12 cellular contexts compared by ENCODE assay signal in genomic region chr16:9012848-9013507, GRCh38. TPM values are rescaled to one million over a fixed set of nuclear protein-coding genes. Genes with fewer than 3 reads are reported as not detected.
DNase-seq lines count a peak whose midpoint lies in the region; ATAC-seq and TF ChIP-seq lines count a peak whose summit lies in the region.
"Had no signal": no experiment of that assay in that cellular context is flagged by ENCODE, and none has a peak within 500 bp of the region (broad histone marks: within the 10 kb centered on the region; RNA-seq: fewer than 3 reads in every experiment).

No MANE protein-coding gene starts in this region.

- peak overlapping the region; percentile 61 for H3K4me2 ChIP-seq in smooth muscle cell

- TF ChIP-seq CTCF in left ventricle myocardium inferior (IDR thresholded peaks at IDR 0.05; ENCODE audit: borderline replicate concordance) (peak; percentile 27), smooth muscle cell (IDR thresholded peaks at IDR 0.05; ENCODE audit: borderline replicate concordance, insufficient read depth, poor library complexity, severe bottlenecking) (peak; percentile 11), lower lobe of right lung (IDR thresholded peaks at IDR 0.05) (no peak)

- H3K9me3 Mint-ChIP-seq in activated naive CD8-positive, alpha-beta T cell treated with anti-CD3 and anti-CD28 coated beads, Interleukin-2, amount 50 U/mL, for 24 hours: peaks cover 7% of the 10 kb centered on the region
- H3K9me3 Mint-ChIP-seq in activated naive CD8-positive, alpha-beta T cell treated with anti-CD3 and anti-CD28 coated beads for 36 hours: peaks cover 6% of the 10 kb centered on the region

- peak; percentile 8 for DNase-seq in activated naive CD8-positive, alpha-beta T cell treated with anti-CD3 and anti-CD28 coated beads, Interleukin-2, amount 50 U/mL, for 24 hours
- DNase-seq in activated naive CD8-positive, alpha-beta T cell treated with anti-CD3 and anti-CD28 coated beads for 36 hours: no peak
- peak; percentile 74 to 89 for DNase-seq in NCI-H524 (lab: John Stamatoyannopoulos, UW)
- no peak for DNase-seq in left ventricle myocardium inferior
- DNase-seq in smooth muscle cell (lab: John Stamatoyannopoulos, UW; ENCODE audit: unreplicated experiment): no peak
- DNase-seq in lower lobe of right lung: no peak
- DNase-seq in posterior vena cava (ENCODE audit: low spot score): no peak
- DNase-seq in T1000 (lab: John Stamatoyannopoulos, UW): no peak
- DNase-seq: foreskin melanocyte, HCEC 1CT, NCI-H510A treated with DMSO at 0.1 percent for 48 hours had no signal

- WGBS in smooth muscle cell (ENCODE audit: low lambda C conversion rate): 28% methylated on average over 28 of the region's 28 CpGs

- H3K36me3 ChIP-seq in left ventricle myocardium inferior (no peaks in the 10 kb centered on the region), smooth muscle cell (ENCODE audit: low read depth) (no peaks in the 10 kb centered on the region), lower lobe of right lung (no peaks in the 10 kb centered on the region)

- peaks cover 20% of the 10 kb centered on the region for H3K27me3 Mint-ChIP-seq in activated naive CD8-positive, alpha-beta T cell treated with anti-CD3 and anti-CD28 coated beads, Interleukin-2, amount 50 U/mL, for 24 hours
- peaks cover 26% of the 10 kb centered on the region for H3K27me3 Mint-ChIP-seq in activated naive CD8-positive, alpha-beta T cell treated with anti-CD3 and anti-CD28 coated beads for 36 hours

- H3K27me3 ChIP-seq in left ventricle myocardium inferior (ENCODE audit: low read depth) (peaks cover 34% of the 10 kb centered on the region), smooth muscle cell (ENCODE audit: low read depth) (no peaks in the 10 kb centered on the region), lower lobe of right lung (ENCODE audit: low read depth) (peaks cover 9% of the 10 kb centered on the region)

- H3K4me1 Mint-ChIP-seq in activated naive CD8-positive, alpha-beta T cell treated with anti-CD3 and anti-CD28 coated beads, Interleukin-2, amount 50 U/mL, for 24 hours: peaks cover 5% of the 10 kb centered on the region
- H3K4me1 Mint-ChIP-seq in activated naive CD8-positive, alpha-beta T cell treated with anti-CD3 and anti-CD28 coated beads for 36 hours: peaks cover 6% of the 10 kb centered on the region

- H3K27ac ChIP-seq in left ventricle myocardium inferior (replicated peaks): no peak overlapping the region
- H3K27ac ChIP-seq in smooth muscle cell (ENCODE audit: low read depth): no peak overlapping the region
- H3K27ac ChIP-seq in lower lobe of right lung: no peak overlapping the region

- no peaks in the 10 kb centered on the region for H4K20me1 ChIP-seq in smooth muscle cell (ENCODE audit: low read depth)

- H3F3A ChIP-seq in smooth muscle cell (ENCODE audit: low read depth): no peaks in the 10 kb centered on the region

- no peak overlapping the region for H2AFZ ChIP-seq in smooth muscle cell (ENCODE audit: low read depth)

- no peak overlapping the region for H3K27ac Mint-ChIP-seq in activated naive CD8-positive, alpha-beta T cell treated with anti-CD3 and anti-CD28 coated beads, Interleukin-2, amount 50 U/mL, for 24 hours
- H3K27ac Mint-ChIP-seq in activated naive CD8-positive, alpha-beta T cell treated with anti-CD3 and anti-CD28 coated beads for 36 hours: no peak overlapping the region

- H3K79me2 ChIP-seq in smooth muscle cell (ENCODE audit: low read depth): no peaks in the 10 kb centered on the region

- intact Hi-C loops in left ventricle myocardium inferior (cut with micrococcal nuclease): no loop called here
- intact Hi-C loops in lower lobe of right lung (cut with DNase I): no loop called here
- intact Hi-C loops in posterior vena cava (cut with DNase I): no loop called here

- H3K36me3 Mint-ChIP-seq in activated naive CD8-positive, alpha-beta T cell treated with anti-CD3 and anti-CD28 coated beads, Interleukin-2, amount 50 U/mL, for 24 hours (ENCODE audit: low read depth): peaks cover 4% of the 10 kb centered on the region
- peaks cover 6% of the 10 kb centered on the region for H3K36me3 Mint-ChIP-seq in activated naive CD8-positive, alpha-beta T cell treated with anti-CD3 and anti-CD28 coated beads for 36 hours

- H3K9ac ChIP-seq in smooth muscle cell (ENCODE audit: low read depth): no peak overlapping the region

- H3K4me3 ChIP-seq in left ventricle myocardium inferior (no peak overlapping the region), smooth muscle cell (no peak overlapping the region), lower lobe of right lung (no peak overlapping the region)

- H3K9me3 ChIP-seq in left ventricle myocardium inferior (replicated peaks) (peaks cover 19% of the 10 kb centered on the region), smooth muscle cell (replicated peaks; ENCODE audit: low read depth) (no peaks in the 10 kb centered on the region), lower lobe of right lung (peaks cover 5% of the 10 kb centered on the region)

- H3K4me1 ChIP-seq in left ventricle myocardium inferior: peaks cover 7% of the 10 kb centered on the region
- H3K4me1 ChIP-seq in smooth muscle cell (ENCODE audit: low read depth): peaks cover 4% of the 10 kb centered on the region
- peaks cover 7% of the 10 kb centered on the region for H3K4me1 ChIP-seq in lower lobe of right lung

- ATAC-seq in activated naive CD8-positive, alpha-beta T cell treated with anti-CD3 and anti-CD28 coated beads, Interleukin-2, amount 50 U/mL, for 24 hours: no peak
- ATAC-seq in lower lobe of right lung: no peak
- ATAC-seq: naive thymus-derived CD8-positive, alpha-beta T cell had no signal

- H3K4me3 Mint-ChIP-seq in activated naive CD8-positive, alpha-beta T cell treated with anti-CD3 and anti-CD28 coated beads, Interleukin-2, amount 50 U/mL, for 24 hours: no peak overlapping the region
- H3K4me3 Mint-ChIP-seq in activated naive CD8-positive, alpha-beta T cell treated with anti-CD3 and anti-CD28 coated beads for 36 hours: no peak overlapping the region
- H3K4me3 Mint-ChIP-seq: naive thymus-derived CD8-positive, alpha-beta T cell had no signal

RNA-seq across cellular contexts. Expression of gene USP7, which starts 49.3 kb away (rescaled TPM):
- 100 to 1,000 TPM; 167 to 175 TPM for total RNA-seq in activated naive CD8-positive, alpha-beta T cell treated with anti-CD3 and anti-CD28 coated beads for 36 hours
- total RNA-seq in left ventricle myocardium inferior: 54.7 TPM
- 50.7 and 60.8 TPM in 2 replicates for total RNA-seq in smooth muscle cell
- 52.1 and 55.6 TPM in 2 replicates for polyA plus RNA-seq in smooth muscle cell
- total RNA-seq in lower lobe of right lung: 87.5 TPM
- total RNA-seq in posterior vena cava: 10 to 100 TPM; 72.2 to 82.7 TPM

Comparison
In these comparisons a context has a peak if more than half of its experiments do, and no peak if none do; other contexts are left out.
1. DNase-seq: peak in activated naive CD8-positive, alpha-beta T cell treated with anti-CD3 and anti-CD28 coated beads, Interleukin-2, amount 50 U/mL, for 24 hours (single experiment) and NCI-H524 (2 of 2); none in activated naive CD8-positive, alpha-beta T cell treated with anti-CD3 and anti-CD28 coated beads for 36 hours (single experiment), left ventricle myocardium inferior (single experiment), smooth muscle cell (single experiment), lower lobe of right lung (single experiment), posterior vena cava (single experiment) and T1000 (single experiment).